Comparison of ENCODE assay signal across 1 cellular context in genomic region chr5:172868436-172868923, GRCh38.
TF ChIP-seq lines count a peak whose summit lies in the region.

No MANE protein-coding gene starts in this region.

TF ChIP-seq in HepG2, 621 proteins besides CTCF, POLR2A, EP300 and RAD21 (continued from another document and continues in another):
- TF ChIP-seq REST (IDR thresholded peaks at IDR 0.05; ENCODE audit: borderline replicate concordance in 1 of 2, low read depth in 1 of 2, low read length in 2 of 2) (no peak), ZNF350 (CRISPR knock-in tag; IDR thresholded peaks at IDR 0.05; ENCODE audit: borderline replicate concordance, low read depth) (no peak), SAP130 (CRISPR knock-in tag; IDR thresholded peaks at IDR 0.05; ENCODE audit: low read depth) (peak; percentile 87), SNAI1 (CRISPR knock-in tag; IDR thresholded peaks at IDR 0.05; ENCODE audit: borderline replicate concordance) (no peak), TP53 (CRISPR knock-in tag; conservative IDR thresholded peaks at IDR 0.05) (no peak), NCOA2 (CRISPR knock-in tag; IDR thresholded peaks at IDR 0.05) (no peak; the same call in 1 of the 2 replicates), ZMAT3 (CRISPR knock-in tag; conservative IDR thresholded peaks at IDR 0.05) (no peak), NR1H2 (CRISPR knock-in tag; IDR thresholded peaks at IDR 0.05; ENCODE audit: borderline replicate concordance, low read depth) (no peak), XRCC5 (optimal IDR thresholded peaks at IDR 0.05; ENCODE audit: low read length) (no peak), ARID5B (CRISPR knock-in tag; IDR thresholded peaks at IDR 0.05) (peak; percentile 82), ZNF430 (CRISPR knock-in tag; IDR thresholded peaks at IDR 0.05) (no peak), SOX6 (IDR thresholded peaks at IDR 0.05) (no peak), SOX6 (CRISPR knock-in tag; IDR thresholded peaks at IDR 0.05) (peak; percentile 56; the same call in 1 of the 2 replicates), TEAD2 (CRISPR knock-in tag; IDR thresholded peaks at IDR 0.05) (no peak), BRF2 (CRISPR knock-in tag; IDR thresholded peaks at IDR 0.05) (no peak), MXI1 (IDR thresholded peaks at IDR 0.05; ENCODE audit: borderline replicate concordance, low read depth, low read length) (peak; percentile 56; the same call in 1 of the 3 replicates), AKNA (CRISPR knock-in tag; IDR thresholded peaks at IDR 0.05; ENCODE audit: borderline replicate concordance) (no peak), PHB2 (IDR thresholded peaks at IDR 0.05; ENCODE audit: partially characterized antibody) (no peak), SIN3A (IDR thresholded peaks at IDR 0.05; ENCODE audit: borderline replicate concordance, low read depth, low read length) (no peak), STAT6 (CRISPR knock-in tag; IDR thresholded peaks at IDR 0.05; ENCODE audit: borderline replicate concordance) (no peak), USF2 (IDR thresholded peaks at IDR 0.05; ENCODE audit: low read depth, low read length) (no peak), USF2 (CRISPR knock-in tag; IDR thresholded peaks at IDR 0.05; ENCODE audit: borderline replicate concordance) (no peak), CHD4 (IDR thresholded peaks at IDR 0.05; ENCODE audit: borderline replicate concordance, low read length) (no peak), HBP1 (CRISPR knock-in tag; IDR thresholded peaks at IDR 0.05; ENCODE audit: low read depth) (0 out of 2 replicates have a peak, but pooled peaks have one; percentile 30), MYC (CRISPR knock-in tag; IDR thresholded peaks at IDR 0.05; ENCODE audit: borderline replicate concordance) (no peak), RBAK (CRISPR knock-in tag; IDR thresholded peaks at IDR 0.05) (peak; percentile 81; the same call in 1 of the 2 replicates), CSRNP1 (CRISPR knock-in tag; IDR thresholded peaks at IDR 0.05) (no peak)
